ENCODE assay signal across 19 cellular contexts in genomic region chr9:124716795-124717194, GRCh38. TPM values are rescaled to one million over a fixed set of nuclear protein-coding genes. Genes with fewer than 3 reads are reported as not detected.
DNase-seq lines count a peak whose midpoint lies in the region; ATAC-seq and TF ChIP-seq lines count a peak whose summit lies in the region.
"Had no signal": no experiment of that assay in that cellular context is flagged by ENCODE, and none has a peak within 500 bp of the region (broad histone marks: within the 10 kb centered on the region; RNA-seq: fewer than 3 reads in every experiment).

No MANE protein-coding gene starts in this region.

- no peaks in the 10 kb centered on the region for H3K9me3 Mint-ChIP-seq in activated CD8-positive, alpha-beta memory T cell treated with anti-CD3 and anti-CD28 coated beads, Interleukin-2, amount 10 ng/mL, durations not matched to agents 7 days and 5 days (ENCODE audit: low read depth)
- no peaks in the 10 kb centered on the region for H3K9me3 Mint-ChIP-seq in CD4-positive, alpha-beta memory T cell
- H3K9me3 Mint-ChIP-seq: brain, H9 had no signal

- no peak for DNase-seq in activated CD8-positive, alpha-beta memory T cell treated with anti-CD3 and anti-CD28 coated beads, Interleukin-2, amount 10 ng/mL, durations not matched to agents 7 days and 5 days
- no peak for DNase-seq in activated CD8-positive, alpha-beta memory T cell treated with anti-CD3 and anti-CD28 coated beads, Interleukin-2, amount 50 U/mL, for 4 hours
- peak; percentile 95 for DNase-seq in ELR (ENCODE audit: low read depth)
- DNase-seq in RPMI7951 (ENCODE audit: low read depth), result peak; percentile 57
- peak; percentile 39 to 75 for DNase-seq in foreskin fibroblast
- no peak for DNase-seq in CD4-positive, alpha-beta memory T cell
- DNase-seq in DMS79 (lab: John Stamatoyannopoulos, UW), result no peak
- no peak for DNase-seq in NCI-H748 (lab: John Stamatoyannopoulos, UW; ENCODE audit: unreplicated experiment)
- DNase-seq: activated gamma-delta T cell, COR-L47, GF-D8, H9, heart right ventricle, kidney glomerular epithelial cell, NCI-H2029, NCI-H510A treated with DMSO at 0.1 percent for 48 hours had no signal

- peaks cover 6% of the 10 kb centered on the region for H3K4me1 Mint-ChIP-seq in activated CD8-positive, alpha-beta memory T cell treated with anti-CD3 and anti-CD28 coated beads, Interleukin-2, amount 10 ng/mL, durations not matched to agents 7 days and 5 days
- H3K4me1 Mint-ChIP-seq in CD4-positive, alpha-beta memory T cell, result peaks cover 0 to 2% (median 0%) of the 10 kb centered on the region in 4 donors

- no peak overlapping the region for H3K27ac ChIP-seq in CD4-positive, alpha-beta memory T cell (ENCODE audit: low read depth, low read length)
- H3K27ac ChIP-seq: heart right ventricle, SK-N-MC had no signal

- intact Hi-C loops in CD4-positive, alpha-beta memory T cell (cut with micrococcal nuclease), result no loop called here

- no peak overlapping the region for H3K4me3 ChIP-seq in foreskin fibroblast (ENCODE audit: low read depth in 1 of 2, low read length in 2 of 2)
- H3K4me3 ChIP-seq in CD4-positive, alpha-beta memory T cell (ENCODE audit: low read length in 2 of 2), result no peak overlapping the region
- H3K4me3 ChIP-seq: heart right ventricle, SK-N-MC had no signal

- no peaks in the 10 kb centered on the region for H3K36me3 Mint-ChIP-seq in activated CD8-positive, alpha-beta memory T cell treated with anti-CD3 and anti-CD28 coated beads, Interleukin-2, amount 10 ng/mL, durations not matched to agents 7 days and 5 days
- no peaks in the 10 kb centered on the region for H3K36me3 Mint-ChIP-seq in CD4-positive, alpha-beta memory T cell

- no peak overlapping the region for H3K27ac Mint-ChIP-seq in activated CD8-positive, alpha-beta memory T cell treated with anti-CD3 and anti-CD28 coated beads, Interleukin-2, amount 10 ng/mL, durations not matched to agents 7 days and 5 days
- H3K27ac Mint-ChIP-seq in CD4-positive, alpha-beta memory T cell, result no peak overlapping the region
- H3K27ac Mint-ChIP-seq: brain, H9, mesothelial cell of epicardium had no signal

- no peaks in the 10 kb centered on the region for H3K36me3 ChIP-seq in CD4-positive, alpha-beta memory T cell (ENCODE audit: insufficient read depth, low read length)
- H3K36me3 ChIP-seq: heart right ventricle had no signal

- no peaks in the 10 kb centered on the region for H3K9me3 ChIP-seq in CD4-positive, alpha-beta memory T cell (ENCODE audit: control insufficient read depth in 1 of 2, low read length in 2 of 2)
- H3K9me3 ChIP-seq: heart right ventricle had no signal

- CTCF ChIA-PET in activated CD8-positive, alpha-beta memory T cell treated with anti-CD3 and anti-CD28 coated beads, Interleukin-2, amount 10 ng/mL, durations not matched to agents 7 days and 5 days (lab: Charles Lee), result interaction anchor here (1.0 to 1.6 kb wide), 3 partner anchors 48 to 99 kb away, joined by 3 to 4 read pairs (median 3); no protein-coding TSS in a partner anchor
- CTCF ChIA-PET in CD4-positive, alpha-beta memory T cell (lab: Charles Lee; ENCODE audit: partially characterized antibody), result interaction anchor here (2.2 kb wide), 1 partner anchor 100 kb away, joined by 4 read pairs; no protein-coding TSS in a partner anchor

- POLR2A ChIA-PET in CD4-positive, alpha-beta memory T cell (lab: Charles Lee; ENCODE audit: partially characterized antibody), result no interaction called here

- no peaks in the 10 kb centered on the region for H3K27me3 ChIP-seq in CD4-positive, alpha-beta memory T cell (ENCODE audit: insufficient read depth, low read length)
- H3K27me3 ChIP-seq: heart right ventricle had no signal

- ATAC-seq in activated CD8-positive, alpha-beta memory T cell treated with anti-CD3 and anti-CD28 coated beads, Interleukin-2, amount 10 ng/mL, durations not matched to agents 7 days and 5 days, result peak; percentile 16
- ATAC-seq: heart right ventricle had no signal

- no peak for TF ChIP-seq CTCF in foreskin fibroblast (IDR thresholded peaks at IDR 0.05; ENCODE audit: low read depth, low read length)

- no peak overlapping the region for H3K4me3 Mint-ChIP-seq in activated CD8-positive, alpha-beta memory T cell treated with anti-CD3 and anti-CD28 coated beads, Interleukin-2, amount 10 ng/mL, durations not matched to agents 7 days and 5 days
- H3K4me3 Mint-ChIP-seq in CD4-positive, alpha-beta memory T cell, result no peak overlapping the region
- H3K4me3 Mint-ChIP-seq: brain, H9, mesothelial cell of epicardium had no signal

- H3K27me3 Mint-ChIP-seq in activated CD8-positive, alpha-beta memory T cell treated with anti-CD3 and anti-CD28 coated beads, Interleukin-2, amount 10 ng/mL, durations not matched to agents 7 days and 5 days, result peaks cover 19% of the 10 kb centered on the region
- peaks cover 4 to 6% of the 10 kb centered on the region in 2 donors for H3K27me3 Mint-ChIP-seq in CD4-positive, alpha-beta memory T cell
- H3K27me3 Mint-ChIP-seq: brain had no signal

- H3K4me1 ChIP-seq in CD4-positive, alpha-beta memory T cell (ENCODE audit: insufficient read depth, low read length), result no peaks in the 10 kb centered on the region

RNA-seq across cellular contexts. Expression of gene NR6A1, which starts 54.3 kb away (rescaled TPM):
- 1 to 10 TPM in 1 of 2 experiments, under 1 TPM in 1; 0.44 to 1.2 TPM for total RNA-seq in activated CD8-positive, alpha-beta memory T cell treated with anti-CD3 and anti-CD28 coated beads, Interleukin-2, amount 10 ng/mL, durations not matched to agents 7 days and 5 days
- 0.29 and 1.4 TPM in 2 replicates for total RNA-seq in RPMI7951 (2014; rRNA removed; shearing (Covaris generic))
- under 1 TPM in 1 of 2 experiments, not detected in 1; 0.06 TPM for total RNA-seq in CD4-positive, alpha-beta memory T cell
- polyA plus RNA-seq in CD4-positive, alpha-beta memory T cell, result not detected

Comparison
In these comparisons a context has a peak if more than half of its experiments do, and no peak if none do; other contexts are left out.
1. DNase-seq: peak in ELR (single experiment), RPMI7951 (single experiment) and foreskin fibroblast (2 of 2); none in activated CD8-positive, alpha-beta memory T cell treated with anti-CD3 and anti-CD28 coated beads, Interleukin-2, amount 10 ng/mL, durations not matched to agents 7 days and 5 days (single experiment), activated CD8-positive, alpha-beta memory T cell treated with anti-CD3 and anti-CD28 coated beads, Interleukin-2, amount 50 U/mL, for 4 hours (single experiment), CD4-positive, alpha-beta memory T cell (0 of 5), DMS79 (single experiment) and NCI-H748 (single experiment).